In genomic region chr1:14725641-14726213, GRCh38 we compare ENCODE assay signal across 26 cellular contexts.
"Had no signal": no experiment of that assay in that cellular context is flagged by ENCODE, and none has a peak within 500 bp of the region (broad histone marks: within the 10 kb centered on the region; RNA-seq: fewer than 3 reads in every experiment).

No MANE protein-coding gene starts in this region.

- H3K36me3 ChIP-seq: breast epithelium, colonic mucosa, gastroesophageal sphincter, left ventricle myocardium inferior, neutrophil, ovary, right atrium auricular region, thoracic aorta, vagina had no signal

- H3K9me3 ChIP-seq: breast epithelium, colonic mucosa, gastroesophageal sphincter, left ventricle myocardium inferior, neutrophil, ovary, psoas muscle, right atrium auricular region, thoracic aorta, vagina had no signal

- H3K27me3 ChIP-seq: breast epithelium, colonic mucosa, dorsolateral prefrontal cortex, neutrophil, ovary, right atrium auricular region, vagina had no signal

- DNase-seq: activated CD4-positive, alpha-beta T cell treated with anti-CD3 and anti-CD28 coated beads, Interleukin-2, amount 50 U/mL, for 4 hours; activated CD8-positive, alpha-beta memory T cell treated with anti-CD3 and anti-CD28 coated beads for 24 hours; activated CD8-positive, alpha-beta memory T cell treated with anti-CD3 and anti-CD28 coated beads, Interleukin-2, amount 50 U/mL, for 4 hours; activated naive CD4-positive, alpha-beta T cell treated with anti-CD3 and anti-CD28 coated beads for 36 hours; activated naive CD8-positive, alpha-beta T cell treated with anti-CD3 and anti-CD28 coated beads, Interleukin-2, amount 10 ng/mL, durations not matched to agents 7 days and 5 days; activated T-cell treated with anti-CD3 and anti-CD28 coated beads, Interleukin-2, amount 50 U/mL, for 24 hours; amniotic stem cell; colonic mucosa; dorsolateral prefrontal cortex; head of caudate nucleus; left ventricle myocardium inferior; mammary epithelial cell; midbrain; natural killer cell; ovary; psoas muscle; stimulated activated CD4-positive, alpha-beta T cell treated with anti-CD3 and anti-CD28 coated beads, Interleukin-4, amount 100 ng/mL, for 24 hours; stimulated activated naive CD4-positive, alpha-beta T cell treated with Interleukin-2 at 50 U/mL for 16 hours; T-helper 9 cell had no signal

- ATAC-seq: gastroesophageal sphincter, natural killer cell, psoas muscle had no signal

- H3K4me3 ChIP-seq: breast epithelium, colonic mucosa, dorsolateral prefrontal cortex, gastroesophageal sphincter, left ventricle myocardium inferior, ovary, psoas muscle, right atrium auricular region, thoracic aorta, vagina had no signal

- H3K27ac ChIP-seq: breast epithelium, colonic mucosa, dorsolateral prefrontal cortex, epithelial cell of prostate, gastroesophageal sphincter, left ventricle myocardium inferior, neutrophil, ovary, psoas muscle, right atrium auricular region, thoracic aorta, vagina had no signal

- H3K4me1 ChIP-seq: breast epithelium, colonic mucosa, gastroesophageal sphincter, left ventricle myocardium inferior, psoas muscle, right atrium auricular region, vagina had no signal
